ENCODE assay signal across 9 cellular contexts in the genomic region with DNA sequence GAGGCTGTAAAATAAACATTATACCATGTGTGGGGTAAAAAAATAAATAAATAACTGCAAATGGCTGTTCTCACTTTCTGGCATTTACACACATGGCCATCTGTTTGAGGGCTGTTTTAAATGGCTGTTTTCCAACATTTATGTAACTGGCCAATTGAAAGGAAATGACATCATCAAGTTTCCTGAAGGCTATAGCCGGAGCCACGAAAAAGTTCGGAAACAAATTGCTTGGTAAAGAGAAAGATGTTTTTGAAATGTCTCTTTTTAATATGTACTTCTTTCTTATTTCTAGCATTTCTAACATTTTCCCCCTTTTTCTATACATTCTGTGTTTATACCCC.
A peak's percentile ranks its signal among the peaks of the same experiment; 100 is the strongest.
DNase-seq lines count a peak whose midpoint lies in the region; ATAC-seq and TF ChIP-seq lines count a peak whose summit lies in the region.
"Had no signal": no experiment of that assay in that cellular context is flagged by ENCODE, and none has a peak within 500 bp of the region (broad histone marks: within the 10 kb centered on the region; RNA-seq: fewer than 3 reads in every experiment).

No MANE protein-coding gene starts in this region.

- peak overlapping the region; percentile 19 for H3K27ac ChIP-seq in lower lobe of right lung

- peak; percentile 41 for DNase-seq in KBM-7
- peak; percentile 48 for DNase-seq in cerebellum (ENCODE audit: low spot score)
- no peak for DNase-seq in lower lobe of right lung
- no peak for DNase-seq in type B pancreatic cell (ENCODE audit: extremely low spot score, unreplicated experiment)
- DNase-seq in NCI-H2196 (lab: John Stamatoyannopoulos, UW; ENCODE audit: unreplicated experiment) = no peak
- DNase-seq in NCI-H2171 treated with DMSO at 0.1 percent for 48 hours (lab: John Stamatoyannopoulos, UW) = no peak
- DNase-seq in DMS114 treated with DMSO at 0.1 percent for 48 hours (lab: John Stamatoyannopoulos, UW; ENCODE audit: unreplicated experiment) = no peak
- DNase-seq: Karpas-422 had no signal

- H3K27ac Mint-ChIP-seq in type B pancreatic cell = peak overlapping the region; percentile 34
- H3K27ac Mint-ChIP-seq: natural killer cell treated with Interleukin-12 subunit alpha and Interleukin-12 subunit beta and Interleukin-15 and Interleukin-18, amount 100 ng/mL, for 72 hours had no signal

- H3K4me3 Mint-ChIP-seq in type B pancreatic cell = peak overlapping the region; percentile 28
- H3K4me3 Mint-ChIP-seq: natural killer cell treated with Interleukin-12 subunit alpha and Interleukin-12 subunit beta and Interleukin-15 and Interleukin-18, amount 100 ng/mL, for 72 hours had no signal

- H3K36me3 Mint-ChIP-seq in type B pancreatic cell = no peaks in the 10 kb centered on the region
- H3K36me3 Mint-ChIP-seq: natural killer cell treated with Interleukin-12 subunit alpha and Interleukin-12 subunit beta and Interleukin-15 and Interleukin-18, amount 100 ng/mL, for 72 hours had no signal

- ATAC-seq in lower lobe of right lung = peak in 1 of 2 donors; percentile 73
- ATAC-seq: natural killer cell treated with Interleukin-12 subunit alpha and Interleukin-12 subunit beta and Interleukin-15 and Interleukin-18, amount 100 ng/mL, for 72 hours had no signal

- H3K36me3 ChIP-seq in lower lobe of right lung = no peaks in the 10 kb centered on the region

- H3K27me3 ChIP-seq in lower lobe of right lung (ENCODE audit: low read depth) = no peaks in the 10 kb centered on the region

- no peaks in the 10 kb centered on the region for H3K27me3 Mint-ChIP-seq in type B pancreatic cell

- peaks cover 5% of the 10 kb centered on the region for H3K9me3 Mint-ChIP-seq in type B pancreatic cell
- H3K9me3 Mint-ChIP-seq: natural killer cell treated with Interleukin-12 subunit alpha and Interleukin-12 subunit beta and Interleukin-15 and Interleukin-18, amount 100 ng/mL, for 72 hours had no signal

- intact Hi-C loops in lower lobe of right lung (cut with DNase I) = no loop called here

- no peak overlapping the region for H3K4me3 ChIP-seq in lower lobe of right lung

- TF ChIP-seq CTCF in lower lobe of right lung (IDR thresholded peaks at IDR 0.05) (no peak), type B pancreatic cell (conservative IDR thresholded peaks at IDR 0.05) (no peak)

- peaks cover 25% of the 10 kb centered on the region for H3K4me1 ChIP-seq in lower lobe of right lung

- H3K9me3 ChIP-seq in lower lobe of right lung = no peaks in the 10 kb centered on the region

- peaks cover 15% of the 10 kb centered on the region for H3K4me1 Mint-ChIP-seq in type B pancreatic cell (ENCODE audit: unreplicated experiment)

- in situ Hi-C loops in KBM-7 (cut with MboI; ENCODE audit: low pct_unique_long_range_greater_than_20kb, low sequenced_read_pairs) = no loop called here

Comparison
In these comparisons a context has a peak if more than half of its experiments do, and no peak if none do; other contexts are left out.
1. DNase-seq: peak in KBM-7 (single experiment) and cerebellum (single experiment); none in lower lobe of right lung (single experiment), type B pancreatic cell (single experiment), NCI-H2196 (single experiment), NCI-H2171 treated with DMSO at 0.1 percent for 48 hours (single experiment) and DMS114 treated with DMSO at 0.1 percent for 48 hours (single experiment).